11 cellular contexts compared by ENCODE assay signal in genomic region chr19:50921391-50922315, GRCh38. TPM values are rescaled to one million over a fixed set of nuclear protein-coding genes. Genes with fewer than 3 reads are reported as not detected.
DNase-seq lines count a peak whose midpoint lies in the region; ATAC-seq and TF ChIP-seq lines count a peak whose summit lies in the region.
"Had no signal": no experiment of that assay in that cellular context is flagged by ENCODE, and none has a peak within 500 bp of the region (broad histone marks: within the 10 kb centered on the region; RNA-seq: fewer than 3 reads in every experiment).

No MANE protein-coding gene starts in this region.

- H2AFZ ChIP-seq in mammary epithelial cell (ENCODE audit: low read depth, low read length) (peak overlapping the region; percentile 13), osteoblast (ENCODE audit: low read length) (no peak overlapping the region)

- no peak overlapping the region for H3K9ac ChIP-seq in mammary epithelial cell (ENCODE audit: insufficient read depth, low read length)

- H3K36me3 ChIP-seq in mammary epithelial cell (ENCODE audit: insufficient read depth, low read length) (no peaks in the 10 kb centered on the region), upper lobe of right lung (no peaks in the 10 kb centered on the region), osteoblast (ENCODE audit: insufficient read depth, low read length) (no peaks in the 10 kb centered on the region)

- in situ Hi-C loops in mammary epithelial cell (cut with MboI; ENCODE audit: low sequenced_read_pairs in 2 of 2): loop anchor here (10.0 kb wide), 2 partner anchors 127 to 173 kb away; partner anchors contain the start of gene ACP4 (in 1 of the 2)

- no peaks in the 10 kb centered on the region for H3K79me2 ChIP-seq in mammary epithelial cell (ENCODE audit: insufficient read depth, low read length)
- no peaks in the 10 kb centered on the region for H3K79me2 ChIP-seq in osteoblast (ENCODE audit: insufficient read depth, low read length)

- H4K20me1 ChIP-seq in mammary epithelial cell (ENCODE audit: insufficient read depth, low read length) (no peaks in the 10 kb centered on the region), osteoblast (ENCODE audit: insufficient read depth, low read length) (no peaks in the 10 kb centered on the region)

- H3K9me3 Mint-ChIP-seq in MCF 10A (ENCODE audit: unreplicated experiment): no peaks in the 10 kb centered on the region

- TF ChIP-seq CTCF in mammary epithelial cell (conservative IDR thresholded peaks at IDR 0.05 in 1 of 2, IDR thresholded peaks at IDR 0.05 in 1 of 2; ENCODE audit: extremely low read depth in 1 of 2, insufficient read depth in 1 of 2, low read depth in 1 of 2, low read length in 2 of 2): no peak
- TF ChIP-seq CTCF in MCF 10A (IDR thresholded peaks at IDR 0.05; ENCODE audit: unreplicated experiment): no peak
- no peak for TF ChIP-seq CTCF in choroid plexus epithelial cell (conservative IDR thresholded peaks at IDR 0.05; ENCODE audit: low read depth, low read length)
- no peak for TF ChIP-seq CTCF in upper lobe of right lung (IDR thresholded peaks at IDR 0.05)
- no peak for TF ChIP-seq CTCF in osteoblast (IDR thresholded peaks at IDR 0.05; ENCODE audit: extremely low read depth, low read depth, low read length)

- CTCF ChIA-PET in mammary epithelial cell (lab: Charles Lee; ENCODE audit: low non-redundant PET) (interaction anchor here (0.6 to 1.0 kb wide), 3 partner anchors 17 to 129 kb away, joined by 4 to 8 read pairs (median 6); no protein-coding TSS in a partner anchor), MCF 10A (lab: Yijun Ruan, JAX) (interaction anchor here (0.5 to 2.7 kb wide), 55 partner anchors 9 to 779 kb away, joined by 3 to 20 read pairs (median 4); partner anchors contain the start of genes ACP4, JOSD2, KLK2 and KLK4)

- no peaks in the 10 kb centered on the region for H3K4me1 Mint-ChIP-seq in MCF 10A (ENCODE audit: insufficient read depth, unreplicated experiment)

- ATAC-seq in upper lobe of right lung: peak; percentile 70

- DNase-seq in mammary epithelial cell: no peak
- DNase-seq in MCF 10A (ENCODE audit: unreplicated experiment): no peak
- DNase-seq in NCI-H345 (lab: John Stamatoyannopoulos, UW): peak; percentile 42
- DNase-seq in choroid plexus epithelial cell (ENCODE audit: low read depth): peak; percentile 3
- no peak for DNase-seq in upper lobe of right lung
- DNase-seq in osteoblast (ENCODE audit: insufficient read length, low spot score, missing footprints): no peak
- DNase-seq in dedifferentiated amniotic fluid mesenchymal stem cell (ENCODE audit: extremely low spot score): no peak
- DNase-seq in NCI-H2107 treated with DMSO at 0.1 percent for 48 hours (lab: John Stamatoyannopoulos, UW; ENCODE audit: unreplicated experiment): no peak

- POLR2A ChIA-PET in MCF 10A (lab: Yijun Ruan, JAX): interaction anchor here (0.6 to 1.4 kb wide), 6 partner anchors 14 to 596 kb away, joined by 3 to 8 read pairs (median 3); no protein-coding TSS in a partner anchor

- peak overlapping the region; percentile 39 for H3K4me2 ChIP-seq in mammary epithelial cell (ENCODE audit: insufficient read depth, low read depth, low read length)
- no peak overlapping the region for H3K4me2 ChIP-seq in osteoblast (ENCODE audit: insufficient read depth, low read length)

- H3K27me3 ChIP-seq in mammary epithelial cell (ENCODE audit: insufficient read depth, low read length) (no peaks in the 10 kb centered on the region), upper lobe of right lung (peaks cover 47% of the 10 kb centered on the region), osteoblast (ENCODE audit: insufficient read depth, low read length) (peaks cover 6% of the 10 kb centered on the region)

- no TSS peak for BruUV-seq in mammary epithelial cell (replicated peaks; lab: Mats Ljungman, UMichigan)
- BruUV-seq in MCF 10A (replicated peaks; lab: Mats Ljungman, UMichigan): no TSS peak

- no peaks in the 10 kb centered on the region for H3K36me3 Mint-ChIP-seq in MCF 10A (ENCODE audit: insufficient read depth, unreplicated experiment)

- intact Hi-C loops in mammary epithelial cell (cut with micrococcal nuclease) (loop anchor here (1.0 to 5.0 kb wide), 9 partner anchors 15 to 553 kb away; partner anchors contain the start of gene CLEC11A), MCF 10A (cut with micrococcal nuclease) (loop anchor here (1.0 to 5.0 kb wide), 8 partner anchors 15 to 564 kb away; no protein-coding TSS in a partner anchor), upper lobe of right lung (cut with DNase I) (no loop called here)

- H3K4me1 ChIP-seq in mammary epithelial cell (ENCODE audit: insufficient read depth, low read length): peaks cover 22% of the 10 kb centered on the region
- H3K4me1 ChIP-seq in upper lobe of right lung: no peaks in the 10 kb centered on the region
- no peaks in the 10 kb centered on the region for H3K4me1 ChIP-seq in osteoblast (ENCODE audit: insufficient read depth, low read length)

- WGBS in mammary epithelial cell (ENCODE audit: low coverage, missing lambda C conversion rate): 12% methylated on average over 11 of the region's 12 CpGs

- no peak overlapping the region for H3K4me3 Mint-ChIP-seq in MCF 10A (ENCODE audit: unreplicated experiment)

- H3K9me3 ChIP-seq in mammary epithelial cell (replicated peaks; ENCODE audit: insufficient read depth, low read length) (no peaks in the 10 kb centered on the region), upper lobe of right lung (no peaks in the 10 kb centered on the region), osteoblast (ENCODE audit: low read depth, low read length) (no peaks in the 10 kb centered on the region)

- H3K27ac Mint-ChIP-seq in MCF 10A (ENCODE audit: low read depth, unreplicated experiment): no peak overlapping the region

- peaks cover 25% of the 10 kb centered on the region for H3K27me3 Mint-ChIP-seq in MCF 10A (ENCODE audit: insufficient read depth, unreplicated experiment)

- no peak overlapping the region for H3K4me3 ChIP-seq in mammary epithelial cell (replicated peaks in 1 of 3; ENCODE audit: insufficient read depth in 1 of 3, low read depth in 2 of 3, low read length in 3 of 3)
- no peak overlapping the region for H3K4me3 ChIP-seq in choroid plexus epithelial cell (ENCODE audit: low read depth, low read length)
- H3K4me3 ChIP-seq in upper lobe of right lung: no peak overlapping the region
- no peak overlapping the region for H3K4me3 ChIP-seq in osteoblast (ENCODE audit: insufficient read depth, low read length)

- dilution Hi-C loops in mammary epithelial cell (cut with HindIII; ENCODE audit: low sequenced_read_pairs): no loop called here

- H3K27ac ChIP-seq in mammary epithelial cell (ENCODE audit: insufficient read depth, low read depth, low read length): no peak overlapping the region
- no peak overlapping the region for H3K27ac ChIP-seq in upper lobe of right lung
- no peak overlapping the region for H3K27ac ChIP-seq in osteoblast (ENCODE audit: low read depth, low read length)

RNA-seq across cellular contexts. Expression of gene KLK4, which starts 10.5 kb away (rescaled TPM):
- total RNA-seq in mammary epithelial cell (not detected), MCF 10A (2022) (not detected in 2 replicates), upper lobe of right lung (not detected), osteoblast (0.29 TPM in 1 of 2 replicates, not detected in the other)
- not detected for polyA plus RNA-seq in mammary epithelial cell
- polyA minus RNA-seq in mammary epithelial cell: not detected
- total RNA-seq: esophagus mucosa, liver, renal cortical epithelial cell had no signal
- polyA plus RNA-seq: liver had no signal

RNA-seq across cellular contexts. Expression of gene KLK5, which starts 31.2 kb away (rescaled TPM):
- total RNA-seq in mammary epithelial cell (1,000 to 10,000 TPM in 1 of 2 donors, 100 to 1,000 TPM in 1; 485 to 1,207 TPM), MCF 10A (2022) (0.19 TPM in 1 of 2 replicates, not detected in the other), upper lobe of right lung (not detected), osteoblast (not detected in 2 replicates)
- polyA plus RNA-seq in mammary epithelial cell: 1,184 TPM
- polyA minus RNA-seq in mammary epithelial cell: 1,437 TPM
- total RNA-seq: liver had no signal
- polyA plus RNA-seq: liver had no signal

RNA-seq across cellular contexts. Expression of gene KLK6, which starts 47.7 kb away (rescaled TPM):
- 100 to 1,000 TPM in 1 of 2 donors, 10 to 100 TPM in 1; 12.7 to 175 TPM for total RNA-seq in mammary epithelial cell
- polyA plus RNA-seq in mammary epithelial cell: 34.6 TPM
- 35.4 TPM for polyA minus RNA-seq in mammary epithelial cell
- not detected in 2 replicates for total RNA-seq in MCF 10A (2022)
- total RNA-seq in upper lobe of right lung: not detected
- total RNA-seq in osteoblast: not detected in 2 replicates
- total RNA-seq: liver had no signal
- polyA plus RNA-seq: liver had no signal

RNA-seq across cellular contexts. Expression of gene KLK2, which starts 48.4 kb away (rescaled TPM):
- total RNA-seq in mammary epithelial cell (not detected), MCF 10A (2022) (not detected in 2 replicates), upper lobe of right lung (not detected), osteoblast (not detected in 2 replicates)
- not detected for polyA plus RNA-seq in mammary epithelial cell
- polyA minus RNA-seq in mammary epithelial cell: not detected
- total RNA-seq: esophagus mucosa, liver, renal cortical epithelial cell had no signal
- polyA plus RNA-seq: liver had no signal

Comparison
In these comparisons a context has a peak if more than half of its experiments do, and no peak if none do; other contexts are left out.
1. RNA of gene KLK5, which starts 31.2 kb away (total RNA-seq): 485 to 1,207 TPM in mammary epithelial cell; 0.19 TPM in MCF 10A, not detected in upper lobe of right lung (single experiment) and not detected in osteoblast; every median in the first group is over 100 times any median in the second.
2. RNA of gene KLK6, which starts 47.7 kb away (total RNA-seq): 12.7 to 175 TPM in mammary epithelial cell; not detected in MCF 10A, not detected in upper lobe of right lung (single experiment) and not detected in osteoblast; every median in the first group is over 10 times any median in the second.
3. DNase-seq: peak in NCI-H345 (single experiment) and choroid plexus epithelial cell (single experiment); none in mammary epithelial cell (single experiment), MCF 10A (single experiment), upper lobe of right lung (single experiment), osteoblast (single experiment), dedifferentiated amniotic fluid mesenchymal stem cell (single experiment) and NCI-H2107 treated with DMSO at 0.1 percent for 48 hours (single experiment).